32 cellular contexts compared by ENCODE assay signal in the genomic region with DNA sequence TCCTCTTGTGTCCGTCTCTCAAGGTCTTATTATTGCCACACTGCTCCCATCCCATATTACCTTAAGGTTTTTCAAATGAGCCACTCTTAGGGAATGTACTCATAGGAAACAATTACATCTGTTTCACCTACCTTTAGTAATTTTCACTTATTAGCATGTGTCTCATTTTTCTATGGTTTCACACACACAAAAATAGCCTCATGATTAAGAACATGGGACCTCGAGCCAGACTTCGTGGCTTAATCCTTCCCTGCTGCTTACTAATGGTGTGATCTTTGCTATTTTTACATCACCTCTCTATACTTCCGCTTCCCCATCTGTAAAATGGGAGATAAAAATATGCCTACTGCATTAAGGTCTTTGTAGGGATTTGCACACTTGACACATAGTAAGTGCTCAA. TPM values are rescaled to one million over a fixed set of nuclear protein-coding genes. Genes with fewer than 3 reads are reported as not detected.
"Had no signal": no experiment of that assay in that cellular context is flagged by ENCODE, and none has a peak within 500 bp of the region (broad histone marks: within the 10 kb centered on the region; RNA-seq: fewer than 3 reads in every experiment).

No MANE protein-coding gene starts in this region.

- ATAC-seq: activated T-cell treated with anti-CD3 and anti-CD28 coated beads, Interleukin-2, amount 50 U/mL, for 72 hours; body of pancreas; effector memory CD8-positive, alpha-beta T cell; gastroesophageal sphincter; heart right ventricle; WTC11 had no signal

- H3K27ac Mint-ChIP-seq: activated CD4-positive, alpha-beta memory T cell treated with anti-CD3 and anti-CD28 coated beads, Interleukin-2, amount 10 ng/mL, durations not matched to agents 7 days and 5 days; activated CD4-positive, alpha-beta T cell treated with anti-CD3 and anti-CD28 coated beads, Interleukin-2, amount 10 ng/mL, durations not matched to agents 7 days and 5 days; activated naive CD4-positive, alpha-beta T cell treated with anti-CD3 and anti-CD28 coated beads, Interleukin-2, amount 10 ng/mL, durations not matched to agents 7 days and 5 days; activated naive CD8-positive, alpha-beta T cell; activated T-cell treated with anti-CD3 and anti-CD28 coated beads, Interleukin-2, amount 50 U/mL, for 24 hours; activated T-cell treated with anti-CD3 and anti-CD28 coated beads, Interleukin-2, amount 50 U/mL, for 72 hours; effector memory CD8-positive, alpha-beta T cell; WTC11 had no signal

- H3K36me3 Mint-ChIP-seq: activated naive CD4-positive, alpha-beta T cell treated with anti-CD3 and anti-CD28 coated beads, Interleukin-2, amount 10 ng/mL, durations not matched to agents 7 days and 5 days; activated naive CD8-positive, alpha-beta T cell; WTC11 had no signal

- H3K27me3 Mint-ChIP-seq: activated naive CD4-positive, alpha-beta T cell treated with anti-CD3 and anti-CD28 coated beads, Interleukin-2, amount 10 ng/mL, durations not matched to agents 7 days and 5 days; activated naive CD8-positive, alpha-beta T cell; activated T-cell treated with anti-CD3 and anti-CD28 coated beads, Interleukin-2, amount 50 U/mL, for 24 hours; effector memory CD8-positive, alpha-beta T cell had no signal

- H3K4me3 Mint-ChIP-seq: activated CD4-positive, alpha-beta memory T cell treated with anti-CD3 and anti-CD28 coated beads, Interleukin-2, amount 10 ng/mL, durations not matched to agents 7 days and 5 days; activated CD4-positive, alpha-beta T cell treated with anti-CD3 and anti-CD28 coated beads, Interleukin-2, amount 10 ng/mL, durations not matched to agents 7 days and 5 days; activated naive CD4-positive, alpha-beta T cell treated with anti-CD3 and anti-CD28 coated beads, Interleukin-2, amount 10 ng/mL, durations not matched to agents 7 days and 5 days; activated naive CD8-positive, alpha-beta T cell; activated T-cell treated with anti-CD3 and anti-CD28 coated beads, Interleukin-2, amount 50 U/mL, for 24 hours; activated T-cell treated with anti-CD3 and anti-CD28 coated beads, Interleukin-2, amount 50 U/mL, for 72 hours; effector memory CD8-positive, alpha-beta T cell; WTC11 had no signal

- H3K4me1 Mint-ChIP-seq: activated naive CD4-positive, alpha-beta T cell treated with anti-CD3 and anti-CD28 coated beads, Interleukin-2, amount 10 ng/mL, durations not matched to agents 7 days and 5 days had no signal

- H3K9me3 Mint-ChIP-seq: activated CD4-positive, alpha-beta memory T cell treated with anti-CD3 and anti-CD28 coated beads, Interleukin-2, amount 10 ng/mL, durations not matched to agents 7 days and 5 days; activated CD4-positive, alpha-beta T cell treated with anti-CD3 and anti-CD28 coated beads, Interleukin-2, amount 10 ng/mL, durations not matched to agents 7 days and 5 days; activated naive CD4-positive, alpha-beta T cell treated with anti-CD3 and anti-CD28 coated beads, Interleukin-2, amount 10 ng/mL, durations not matched to agents 7 days and 5 days; activated T-cell treated with anti-CD3 and anti-CD28 coated beads, Interleukin-2, amount 50 U/mL, for 24 hours; activated T-cell treated with anti-CD3 and anti-CD28 coated beads, Interleukin-2, amount 50 U/mL, for 72 hours; effector memory CD8-positive, alpha-beta T cell; WTC11 had no signal

- H3K4me3 ChIP-seq: body of pancreas, esophagus squamous epithelium, gastroesophageal sphincter, heart right ventricle had no signal

- DNase-seq: activated CD4-positive, alpha-beta memory T cell treated with anti-CD3 and anti-CD28 coated beads, Interleukin-2, amount 10 ng/mL, durations not matched to agents 7 days and 5 days; activated CD4-positive, alpha-beta T cell treated with anti-CD3 and anti-CD28 coated beads for 1 hour; activated CD4-positive, alpha-beta T cell treated with anti-CD3 and anti-CD28 coated beads for 4 hours; activated CD4-positive, alpha-beta T cell treated with anti-CD3 and anti-CD28 coated beads, Interleukin-2, amount 10 ng/mL, durations not matched to agents 7 days and 5 days; activated CD4-positive, alpha-beta T cell treated with anti-CD3 and anti-CD28 coated beads, Interleukin-2, amount 50 U/mL, for 4 hours; activated CD8-positive, alpha-beta memory T cell treated with anti-CD3 and anti-CD28 coated beads, Interleukin-2, amount 50 U/mL, for 48 hours; activated gamma-delta T cell; activated naive CD4-positive, alpha-beta T cell; activated naive CD4-positive, alpha-beta T cell treated with anti-CD3 and anti-CD28 coated beads, Interleukin-2, amount 10 ng/mL, durations not matched to agents 7 days and 5 days; activated T-cell treated with anti-CD3 and anti-CD28 coated beads for 4 hours; activated T-cell treated with anti-CD3 and anti-CD28 coated beads, Interleukin-2, amount 50 U/mL, for 24 hours; activated T-cell treated with anti-CD3 and anti-CD28 coated beads, Interleukin-2, amount 50 U/mL, for 72 hours; amygdala; aorta; body of pancreas; caudate nucleus; cortex of kidney; dermis blood vessel endothelial cell; effector CD4-positive, alpha-beta T cell; effector memory CD8-positive, alpha-beta T cell; esophagus squamous epithelium; foreskin melanocyte; heart right ventricle; T-helper 1 cell; T-helper 2 cell had no signal

- H3K9me3 ChIP-seq: body of pancreas, esophagus squamous epithelium, gastroesophageal sphincter, heart right ventricle had no signal

RNA-seq across cellular contexts. Expression of gene OTOA, which starts 38.5 kb away (rescaled TPM):
- total RNA-seq: dermis blood vessel endothelial cell had no signal

RNA-seq across cellular contexts. Expression of gene IGSF6, which starts 49.9 kb away (rescaled TPM):
- total RNA-seq: chondrocyte, dermis blood vessel endothelial cell, fibroblast of lung, fibroblast of villous mesenchyme, glomerular endothelial cell, WTC11 had no signal
